8 cellular contexts compared by ENCODE assay signal in genomic region chr3:143002083-143002712, GRCh38. TPM values are rescaled to one million over a fixed set of nuclear protein-coding genes. Genes with fewer than 3 reads are reported as not detected.
DNase-seq lines count a peak whose midpoint lies in the region; ATAC-seq and TF ChIP-seq lines count a peak whose summit lies in the region.

No MANE protein-coding gene starts in this region.

- DNase-seq in CD8-positive, alpha-beta T cell = peak in 1 of 7 experiments; percentile 17
- DNase-seq in RPMI7951 (ENCODE audit: low read depth) = peak; percentile 14
- no peak for DNase-seq in chondrocyte (ENCODE audit: low spot score)
- peak; percentile 64 for DNase-seq in mesenchymal stem cell
- DNase-seq in uterus = no peak
- no peak for DNase-seq in central memory CD4-positive, alpha-beta T cell

- H2BK12ac ChIP-seq in mesenchymal stem cell (ENCODE audit: low read length in 2 of 2) = no peak overlapping the region

- no peaks in the 10 kb centered on the region for H3K27me3 ChIP-seq in CD8-positive, alpha-beta T cell (ENCODE audit: insufficient read depth, low read length)
- H3K27me3 ChIP-seq in mesenchymal stem cell (ENCODE audit: control insufficient read depth in 1 of 2, insufficient read depth in 1 of 2, low read length in 2 of 2) (no peaks in the 10 kb centered on the region), uterus (no peaks in the 10 kb centered on the region)

- H4K8ac ChIP-seq in mesenchymal stem cell (ENCODE audit: low read length) = peak overlapping the region; percentile 74

- peak overlapping the region; percentile 97 for H3K9ac ChIP-seq in mesenchymal stem cell (ENCODE audit: low read length)

- no peak overlapping the region for H3K23ac ChIP-seq in mesenchymal stem cell (ENCODE audit: low read length in 2 of 2)

- TF ChIP-seq CTCF in CD8-positive, alpha-beta T cell (IDR thresholded peaks at IDR 0.05) = no peak
- TF ChIP-seq CTCF in chondrocyte (IDR thresholded peaks at IDR 0.05) (no peak), uterus (IDR thresholded peaks at IDR 0.05) (no peak)

- H3K36me3 ChIP-seq in CD8-positive, alpha-beta T cell (ENCODE audit: insufficient read depth, low read length) = no peaks in the 10 kb centered on the region
- H3K36me3 ChIP-seq in mesenchymal stem cell (ENCODE audit: control insufficient read depth in 1 of 2, insufficient read depth in 2 of 2, low read depth in 1 of 2, low read length in 2 of 2) = no peaks in the 10 kb centered on the region
- H3K36me3 ChIP-seq in uterus = no peaks in the 10 kb centered on the region

- no peak overlapping the region for H3K14ac ChIP-seq in mesenchymal stem cell (ENCODE audit: low read length in 2 of 2)

- H2BK120ac ChIP-seq in mesenchymal stem cell (ENCODE audit: low read depth, low read length) = no peak overlapping the region

- WGBS in mesenchymal stem cell = 2% methylated on average over 16 of the region's 19 CpGs

- CTCF ChIA-PET in CD8-positive, alpha-beta T cell (lab: Charles Lee) = interaction anchor here (0.6 to 1.7 kb wide), 7 partner anchors 9 to 969 kb away, joined by 3 to 6 read pairs (median 3); partner anchors contain the start of gene DIPK2A

- H3K18ac ChIP-seq in mesenchymal stem cell (ENCODE audit: low read depth in 1 of 2, low read length in 2 of 2) = no peak overlapping the region

- TF ChIP-seq POLR2A in uterus (IDR thresholded peaks at IDR 0.05) = no peak

- H3K79me1 ChIP-seq in mesenchymal stem cell (replicated peaks; ENCODE audit: low read length, poor library complexity, severe bottlenecking) = peaks cover 2% of the 10 kb centered on the region

- no peaks in the 10 kb centered on the region for H3K27me3 Mint-ChIP-seq in CD8-positive, alpha-beta T cell (ENCODE audit: low read depth)
- no peaks in the 10 kb centered on the region for H3K27me3 Mint-ChIP-seq in chondrocyte (ENCODE audit: low read depth)

- no peak overlapping the region for H2BK15ac ChIP-seq in mesenchymal stem cell (ENCODE audit: low read depth, poor library complexity, severe bottlenecking)

- H2BK5ac ChIP-seq in mesenchymal stem cell (ENCODE audit: low read depth, low read length, poor library complexity, severe bottlenecking) = no peak overlapping the region

- intact Hi-C loops in CD8-positive, alpha-beta T cell (cut with DNase I, micrococcal nuclease) = loop anchor here (5.0 kb wide), 5 partner anchors 495 to 1690 kb away; partner anchors contain the start of genes DIPK2A (in 1 of the 2) and RNF7 (in 1 of the 2)
- intact Hi-C loops in uterus (cut with DNase I; ENCODE audit: low total_unique reads) = no loop called here

- peak overlapping the region; percentile 99 for H3K4me3 Mint-ChIP-seq in CD8-positive, alpha-beta T cell
- peak overlapping the region; percentile 96 for H3K4me3 Mint-ChIP-seq in chondrocyte (ENCODE audit: unreplicated experiment)

- H3K4me2 ChIP-seq in mesenchymal stem cell (ENCODE audit: low read length, poor library complexity, severe bottlenecking) = peak overlapping the region; percentile 88

- peak overlapping the region; percentile 99 for H3K27ac Mint-ChIP-seq in CD8-positive, alpha-beta T cell
- peak overlapping the region; percentile 99 for H3K27ac Mint-ChIP-seq in chondrocyte (ENCODE audit: unreplicated experiment)

- no peaks in the 10 kb centered on the region for H3K9me3 ChIP-seq in CD8-positive, alpha-beta T cell (ENCODE audit: low read length)
- H3K9me3 ChIP-seq in mesenchymal stem cell (ENCODE audit: control insufficient read depth, low read length) (no peaks in the 10 kb centered on the region), uterus (no peaks in the 10 kb centered on the region)

- H3K27ac ChIP-seq in CD8-positive, alpha-beta T cell (ENCODE audit: low read depth, low read length) = peak overlapping the region; percentile 91
- peak overlapping the region; percentile 94 for H3K27ac ChIP-seq in mesenchymal stem cell (ENCODE audit: low read length, poor library complexity, severe bottlenecking)
- peak overlapping the region; percentile 89 to 91 for H3K27ac ChIP-seq in uterus

- peaks cover 41% of the 10 kb centered on the region for H3K4me1 ChIP-seq in CD8-positive, alpha-beta T cell (ENCODE audit: insufficient read depth, low read length)
- H3K4me1 ChIP-seq in mesenchymal stem cell (ENCODE audit: control insufficient read depth, insufficient read depth, low read depth, low read length) (peaks cover 5% of the 10 kb centered on the region), uterus (peaks cover 5 to 7% of the 10 kb centered on the region in 2 donors)

- peak overlapping the region; percentile 28 to 91 for H3K4ac ChIP-seq in mesenchymal stem cell (ENCODE audit: low read depth in 1 of 2, low read length in 2 of 2)

- H2AFZ ChIP-seq in mesenchymal stem cell (ENCODE audit: low read depth, low read length) = no peak overlapping the region

- H4K91ac ChIP-seq in mesenchymal stem cell (ENCODE audit: low read length) = no peak overlapping the region

- H3K9me3 Mint-ChIP-seq in CD8-positive, alpha-beta T cell = no peaks in the 10 kb centered on the region
- no peaks in the 10 kb centered on the region for H3K9me3 Mint-ChIP-seq in chondrocyte (ENCODE audit: low read depth)

- H3K4me3 ChIP-seq in CD8-positive, alpha-beta T cell (ENCODE audit: low read depth, low read length) = peak overlapping the region; percentile 92
- H3K4me3 ChIP-seq in mesenchymal stem cell (ENCODE audit: insufficient read depth in 1 of 2, low read depth in 1 of 2, low read length in 2 of 2) = peak overlapping the region; percentile 83 to 98
- peak overlapping the region; percentile 91 for H3K4me3 ChIP-seq in uterus

- ATAC-seq in CD8-positive, alpha-beta T cell = peak; percentile 13
- ATAC-seq in GM19035 (IDR thresholded peaks at IDR 0.05; ENCODE audit: unreplicated experiment) (peak; percentile 23), HG03196 (IDR thresholded peaks at IDR 0.05; ENCODE audit: unreplicated experiment) (peak; percentile 22)

- H3K36me3 Mint-ChIP-seq in CD8-positive, alpha-beta T cell = peaks cover 17% of the 10 kb centered on the region
- H3K36me3 Mint-ChIP-seq in chondrocyte (ENCODE audit: low read depth) = no peaks in the 10 kb centered on the region

- no peak overlapping the region for H2AK5ac ChIP-seq in mesenchymal stem cell (ENCODE audit: low read length, severe bottlenecking)

- POLR2A ChIA-PET in CD8-positive, alpha-beta T cell (lab: Charles Lee) = interaction anchor here (0.6 to 2.9 kb wide), 10 partner anchors 8 to 1771 kb away, joined by 3 to 21 read pairs (median 4); partner anchors contain the start of genes ATR, DIPK2A, PLS1 and PXYLP1

- peaks cover 48% of the 10 kb centered on the region for H3K4me1 Mint-ChIP-seq in CD8-positive, alpha-beta T cell (ENCODE audit: low read depth)
- H3K4me1 Mint-ChIP-seq in chondrocyte (ENCODE audit: low read depth) = peaks cover 46% of the 10 kb centered on the region

RNA-seq across cellular contexts. Expression of gene U2SURP, which starts 0.8 kb away (rescaled TPM):
- total RNA-seq in CD8-positive, alpha-beta T cell = 100 to 1,000 TPM; 186 TPM
- total RNA-seq in RPMI7951 (2014; rRNA removed; shearing (Covaris generic)) = 64.3 and 84.7 TPM in 2 replicates
- total RNA-seq in chondrocyte = 63.0 to 72.9 TPM (median 63.7 TPM) in 3 replicates
- 51.1 TPM for polyA plus RNA-seq in mesenchymal stem cell (2013, experiment 1 of 2)
- polyA plus RNA-seq in mesenchymal stem cell (2013, experiment 2 of 2) = 49.3 TPM
- total RNA-seq in uterus = 100 to 1,000 TPM in 2 of 4 donors, 10 to 100 TPM in 2; 43.3 to 178 (median 87.2) TPM

RNA-seq across cellular contexts. Expression of gene PAQR9, which starts 38.7 kb away (rescaled TPM):
- total RNA-seq in CD8-positive, alpha-beta T cell = not detected
- not detected in 2 replicates for total RNA-seq in RPMI7951 (2014; rRNA removed; shearing (Covaris generic))
- total RNA-seq in chondrocyte (not detected in 3 replicates), uterus (under 1 TPM in 1 of 4 donors, not detected in 3; 0.14 TPM)
- not detected for polyA plus RNA-seq in mesenchymal stem cell (2013, experiment 1 of 2)
- polyA plus RNA-seq in mesenchymal stem cell (2013, experiment 2 of 2) = not detected

Comparison
In these comparisons a context has a peak if more than half of its experiments do, and no peak if none do; other contexts are left out.
1. DNase-seq: peak in RPMI7951 (single experiment) and mesenchymal stem cell (single experiment); none in chondrocyte (single experiment), uterus (0 of 2) and central memory CD4-positive, alpha-beta T cell (single experiment).
2. Peak in every context shown above with its lines, with median percentiles within 50 percentile points of each other: ATAC-seq, H3K27ac ChIP-seq and H3K4me3 ChIP-seq.